ENCODE assay signal across 1 cellular context in the genomic region with DNA sequence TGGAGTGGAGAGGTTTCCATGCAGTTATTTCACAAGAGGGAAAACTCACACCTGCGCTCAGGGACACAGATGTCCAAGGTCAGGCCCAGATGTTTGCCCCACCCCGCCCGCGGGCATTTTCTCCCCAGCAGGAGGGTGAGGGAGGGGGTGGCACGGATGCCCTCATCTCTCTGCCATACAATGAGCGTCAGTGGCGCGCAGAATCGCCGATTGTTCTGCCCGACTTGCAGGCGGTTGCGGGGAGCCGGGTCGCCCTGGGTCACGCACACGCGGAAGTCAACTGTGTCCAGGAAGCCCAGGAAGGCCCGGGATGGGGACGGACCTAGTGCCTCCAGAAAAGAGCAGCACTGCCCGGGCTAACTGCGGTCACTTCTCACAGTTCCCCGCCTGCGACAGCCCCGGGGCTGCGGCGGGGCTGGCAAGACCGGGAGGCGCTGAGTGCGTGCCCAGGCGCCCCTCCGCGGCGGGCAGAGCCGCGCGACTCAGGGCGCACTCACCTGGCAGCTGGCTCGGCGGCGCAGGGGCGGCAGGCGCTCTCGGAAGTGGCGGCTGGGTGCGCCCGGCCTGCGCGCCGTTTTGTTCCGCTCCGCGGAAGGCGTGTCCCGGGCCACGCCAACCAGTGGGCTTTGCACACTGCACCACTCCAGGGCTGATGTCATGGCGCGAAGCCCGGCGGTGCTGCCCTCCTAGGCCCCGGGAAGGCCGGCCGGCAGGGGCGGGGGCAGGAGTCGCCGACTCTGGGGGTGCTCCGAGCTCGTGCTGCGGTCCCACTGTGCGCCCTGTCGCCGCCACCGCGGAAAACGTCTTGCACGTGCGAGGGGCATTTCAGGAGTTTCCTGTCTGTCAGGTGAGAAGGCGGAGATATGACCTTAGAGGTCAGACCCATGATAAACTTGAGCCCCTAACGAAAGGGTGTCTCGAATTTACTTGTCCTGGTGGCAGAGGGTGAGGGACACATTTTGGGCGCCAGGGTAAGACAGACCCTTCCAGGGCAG.
TF ChIP-seq lines count a peak whose summit lies in the region.

A gene (minus strand): TSS at position 551 of the 995 bp plus-strand sequence. CDS start 10,820 bp downstream, outside the sequence.

TF ChIP-seq in GM12878, 131 proteins besides CTCF, POLR2A, EP300 and RAD21 (continued from another document and continues in another):
- TF ChIP-seq, protein P1, sequence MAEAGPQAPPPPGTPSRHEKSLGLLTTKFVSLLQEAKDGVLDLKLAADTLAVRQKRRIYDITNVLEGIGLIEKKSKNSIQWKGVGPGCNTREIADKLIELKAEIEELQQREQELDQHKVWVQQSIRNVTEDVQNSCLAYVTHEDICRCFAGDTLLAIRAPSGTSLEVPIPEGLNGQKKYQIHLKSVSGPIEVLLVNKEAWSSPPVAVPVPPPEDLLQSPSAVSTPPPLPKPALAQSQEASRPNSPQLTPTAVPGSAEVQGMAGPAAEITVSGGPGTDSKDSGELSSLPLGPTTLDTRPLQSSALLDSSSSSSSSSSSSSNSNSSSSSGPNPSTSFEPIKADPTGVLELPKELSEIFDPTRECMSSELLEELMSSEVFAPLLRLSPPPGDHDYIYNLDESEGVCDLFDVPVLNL (IDR thresholded peaks at IDR 0.05; ENCODE audit: low read depth, low read length), result 0 out of 2 replicates have a peak, but pooled peaks have one; percentile 47
- TF ChIP-seq NBN (IDR thresholded peaks at IDR 0.05) (0 out of 2 replicates have a peak, but pooled peaks have one; percentile 28), TCF3 (IDR thresholded peaks at IDR 0.05; ENCODE audit: borderline replicate concordance, insufficient read depth, low read depth, low read length) (peak; percentile 77; the same call in 1 of the 2 replicates), POU2F2 (IDR thresholded peaks at IDR 0.05; ENCODE audit: borderline replicate concordance, low read depth, low read length) (0 out of 3 replicates have a peak, but pooled peaks have one; percentile 8), YY1 (IDR thresholded peaks at IDR 0.05; ENCODE audit: low read depth, low read length) (peak; percentile 30; the same call in 1 of the 2 replicates), ZSCAN29 (IDR thresholded peaks at IDR 0.05) (peak; percentile 11; the same call in 1 of the 2 replicates), NRF1 (conservative IDR thresholded peaks at IDR 0.05; ENCODE audit: low read depth, low read length) (no peak), CREM (IDR thresholded peaks at IDR 0.05; ENCODE audit: low read depth) (no peak), RAD51 (IDR thresholded peaks at IDR 0.05) (no peak), BHLHE40 (IDR thresholded peaks at IDR 0.05; ENCODE audit: borderline replicate concordance in 1 of 2, low read depth in 2 of 2, low read length in 1 of 2) (peak; percentile 92 to 98), FOS (IDR thresholded peaks at IDR 0.05; ENCODE audit: borderline replicate concordance, extremely low read depth, insufficient read length) (no peak), NFYA (IDR thresholded peaks at IDR 0.05; ENCODE audit: borderline replicate concordance, low read depth, low read length) (no peak), CHD2 (IDR thresholded peaks at IDR 0.05; ENCODE audit: borderline replicate concordance, low read depth, low read length) (0 out of 2 replicates have a peak, but pooled peaks have one; percentile 21), PML (IDR thresholded peaks at IDR 0.05; ENCODE audit: low read length) (no peak), SRF (IDR thresholded peaks at IDR 0.05; ENCODE audit: low read depth in 2 of 2, low read length in 2 of 2) (no peak), ZNF217 (IDR thresholded peaks at IDR 0.05) (peak; percentile 51; the same call in 1 of the 2 replicates), BMI1 (IDR thresholded peaks at IDR 0.05; ENCODE audit: borderline replicate concordance) (no peak), NR2C1 (IDR thresholded peaks at IDR 0.05) (peak; percentile 51; the same call in 1 of the 2 replicates), SMARCA5 (IDR thresholded peaks at IDR 0.05) (peak; percentile 83), IRF4 (IDR thresholded peaks at IDR 0.05; ENCODE audit: low read depth, low read length) (no peak), LARP7 (IDR thresholded peaks at IDR 0.05) (peak; percentile 97), ZZZ3 (IDR thresholded peaks at IDR 0.05; ENCODE audit: control insufficient read depth, insufficient read length, low read depth) (no peak), SP1 (IDR thresholded peaks at IDR 0.05; ENCODE audit: low read depth, low read length) (no peak), MXI1 (IDR thresholded peaks at IDR 0.05; ENCODE audit: low read depth, low read length) (peak; percentile 79), POLR2AphosphoS5 (IDR thresholded peaks at IDR 0.05; ENCODE audit: low read length) (peak; percentile 87; the same call in 1 of the 2 replicates), POLR2AphosphoS2 (IDR thresholded peaks at IDR 0.05; ENCODE audit: low read depth, low read length) (peak; percentile 75; the same call in 1 of the 2 replicates), TARDBP (IDR thresholded peaks at IDR 0.05; ENCODE audit: borderline replicate concordance) (no peak)
- TF ChIP-seq, protein P2, sequence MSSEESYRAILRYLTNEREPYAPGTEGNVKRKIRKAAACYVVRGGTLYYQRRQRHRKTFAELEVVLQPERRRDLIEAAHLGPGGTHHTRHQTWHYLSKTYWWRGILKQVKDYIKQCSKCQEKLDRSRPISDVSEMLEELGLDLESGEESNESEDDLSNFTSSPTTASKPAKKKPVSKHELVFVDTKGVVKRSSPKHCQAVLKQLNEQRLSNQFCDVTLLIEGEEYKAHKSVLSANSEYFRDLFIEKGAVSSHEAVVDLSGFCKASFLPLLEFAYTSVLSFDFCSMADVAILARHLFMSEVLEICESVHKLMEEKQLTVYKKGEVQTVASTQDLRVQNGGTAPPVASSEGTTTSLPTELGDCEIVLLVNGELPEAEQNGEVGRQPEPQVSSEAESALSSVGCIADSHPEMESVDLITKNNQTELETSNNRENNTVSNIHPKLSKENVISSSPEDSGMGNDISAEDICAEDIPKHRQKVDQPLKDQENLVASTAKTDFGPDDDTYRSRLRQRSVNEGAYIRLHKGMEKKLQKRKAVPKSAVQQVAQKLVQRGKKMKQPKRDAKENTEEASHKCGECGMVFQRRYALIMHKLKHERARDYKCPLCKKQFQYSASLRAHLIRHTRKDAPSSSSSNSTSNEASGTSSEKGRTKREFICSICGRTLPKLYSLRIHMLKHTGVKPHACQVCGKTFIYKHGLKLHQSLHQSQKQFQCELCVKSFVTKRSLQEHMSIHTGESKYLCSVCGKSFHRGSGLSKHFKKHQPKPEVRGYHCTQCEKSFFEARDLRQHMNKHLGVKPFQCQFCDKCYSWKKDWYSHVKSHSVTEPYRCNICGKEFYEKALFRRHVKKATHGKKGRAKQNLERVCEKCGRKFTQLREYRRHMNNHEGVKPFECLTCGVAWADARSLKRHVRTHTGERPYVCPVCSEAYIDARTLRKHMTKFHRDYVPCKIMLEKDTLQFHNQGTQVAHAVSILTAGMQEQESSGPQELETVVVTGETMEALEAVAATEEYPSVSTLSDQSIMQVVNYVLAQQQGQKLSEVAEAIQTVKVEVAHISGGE (CRISPR knock-in tag; IDR thresholded peaks at IDR 0.05), result no peak
- TF ChIP-seq, protein P3, sequence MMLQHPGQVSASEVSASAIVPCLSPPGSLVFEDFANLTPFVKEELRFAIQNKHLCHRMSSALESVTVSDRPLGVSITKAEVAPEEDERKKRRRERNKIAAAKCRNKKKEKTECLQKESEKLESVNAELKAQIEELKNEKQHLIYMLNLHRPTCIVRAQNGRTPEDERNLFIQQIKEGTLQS (IDR thresholded peaks at IDR 0.05; ENCODE audit: borderline replicate concordance, extremely low read depth, low read depth, low read length), result no peak
- TF ChIP-seq, protein P4, sequence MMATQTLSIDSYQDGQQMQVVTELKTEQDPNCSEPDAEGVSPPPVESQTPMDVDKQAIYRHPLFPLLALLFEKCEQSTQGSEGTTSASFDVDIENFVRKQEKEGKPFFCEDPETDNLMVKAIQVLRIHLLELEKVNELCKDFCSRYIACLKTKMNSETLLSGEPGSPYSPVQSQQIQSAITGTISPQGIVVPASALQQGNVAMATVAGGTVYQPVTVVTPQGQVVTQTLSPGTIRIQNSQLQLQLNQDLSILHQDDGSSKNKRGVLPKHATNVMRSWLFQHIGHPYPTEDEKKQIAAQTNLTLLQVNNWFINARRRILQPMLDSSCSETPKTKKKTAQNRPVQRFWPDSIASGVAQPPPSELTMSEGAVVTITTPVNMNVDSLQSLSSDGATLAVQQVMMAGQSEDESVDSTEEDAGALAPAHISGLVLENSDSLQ (IDR thresholded peaks at IDR 0.05), result peak; percentile 61
- TF ChIP-seq, protein P5, sequence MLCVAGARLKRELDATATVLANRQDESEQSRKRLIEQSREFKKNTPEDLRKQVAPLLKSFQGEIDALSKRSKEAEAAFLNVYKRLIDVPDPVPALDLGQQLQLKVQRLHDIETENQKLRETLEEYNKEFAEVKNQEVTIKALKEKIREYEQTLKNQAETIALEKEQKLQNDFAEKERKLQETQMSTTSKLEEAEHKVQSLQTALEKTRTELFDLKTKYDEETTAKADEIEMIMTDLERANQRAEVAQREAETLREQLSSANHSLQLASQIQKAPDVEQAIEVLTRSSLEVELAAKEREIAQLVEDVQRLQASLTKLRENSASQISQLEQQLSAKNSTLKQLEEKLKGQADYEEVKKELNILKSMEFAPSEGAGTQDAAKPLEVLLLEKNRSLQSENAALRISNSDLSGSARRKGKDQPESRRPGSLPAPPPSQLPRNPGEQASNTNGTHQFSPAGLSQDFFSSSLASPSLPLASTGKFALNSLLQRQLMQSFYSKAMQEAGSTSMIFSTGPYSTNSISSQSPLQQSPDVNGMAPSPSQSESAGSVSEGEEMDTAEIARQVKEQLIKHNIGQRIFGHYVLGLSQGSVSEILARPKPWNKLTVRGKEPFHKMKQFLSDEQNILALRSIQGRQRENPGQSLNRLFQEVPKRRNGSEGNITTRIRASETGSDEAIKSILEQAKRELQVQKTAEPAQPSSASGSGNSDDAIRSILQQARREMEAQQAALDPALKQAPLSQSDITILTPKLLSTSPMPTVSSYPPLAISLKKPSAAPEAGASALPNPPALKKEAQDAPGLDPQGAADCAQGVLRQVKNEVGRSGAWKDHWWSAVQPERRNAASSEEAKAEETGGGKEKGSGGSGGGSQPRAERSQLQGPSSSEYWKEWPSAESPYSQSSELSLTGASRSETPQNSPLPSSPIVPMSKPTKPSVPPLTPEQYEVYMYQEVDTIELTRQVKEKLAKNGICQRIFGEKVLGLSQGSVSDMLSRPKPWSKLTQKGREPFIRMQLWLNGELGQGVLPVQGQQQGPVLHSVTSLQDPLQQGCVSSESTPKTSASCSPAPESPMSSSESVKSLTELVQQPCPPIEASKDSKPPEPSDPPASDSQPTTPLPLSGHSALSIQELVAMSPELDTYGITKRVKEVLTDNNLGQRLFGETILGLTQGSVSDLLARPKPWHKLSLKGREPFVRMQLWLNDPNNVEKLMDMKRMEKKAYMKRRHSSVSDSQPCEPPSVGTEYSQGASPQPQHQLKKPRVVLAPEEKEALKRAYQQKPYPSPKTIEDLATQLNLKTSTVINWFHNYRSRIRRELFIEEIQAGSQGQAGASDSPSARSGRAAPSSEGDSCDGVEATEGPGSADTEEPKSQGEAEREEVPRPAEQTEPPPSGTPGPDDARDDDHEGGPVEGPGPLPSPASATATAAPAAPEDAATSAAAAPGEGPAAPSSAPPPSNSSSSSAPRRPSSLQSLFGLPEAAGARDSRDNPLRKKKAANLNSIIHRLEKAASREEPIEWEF (IDR thresholded peaks at IDR 0.05; ENCODE audit: insufficient replicate concordance, low read depth, low read length), result no peak
- TF ChIP-seq, protein P6, sequence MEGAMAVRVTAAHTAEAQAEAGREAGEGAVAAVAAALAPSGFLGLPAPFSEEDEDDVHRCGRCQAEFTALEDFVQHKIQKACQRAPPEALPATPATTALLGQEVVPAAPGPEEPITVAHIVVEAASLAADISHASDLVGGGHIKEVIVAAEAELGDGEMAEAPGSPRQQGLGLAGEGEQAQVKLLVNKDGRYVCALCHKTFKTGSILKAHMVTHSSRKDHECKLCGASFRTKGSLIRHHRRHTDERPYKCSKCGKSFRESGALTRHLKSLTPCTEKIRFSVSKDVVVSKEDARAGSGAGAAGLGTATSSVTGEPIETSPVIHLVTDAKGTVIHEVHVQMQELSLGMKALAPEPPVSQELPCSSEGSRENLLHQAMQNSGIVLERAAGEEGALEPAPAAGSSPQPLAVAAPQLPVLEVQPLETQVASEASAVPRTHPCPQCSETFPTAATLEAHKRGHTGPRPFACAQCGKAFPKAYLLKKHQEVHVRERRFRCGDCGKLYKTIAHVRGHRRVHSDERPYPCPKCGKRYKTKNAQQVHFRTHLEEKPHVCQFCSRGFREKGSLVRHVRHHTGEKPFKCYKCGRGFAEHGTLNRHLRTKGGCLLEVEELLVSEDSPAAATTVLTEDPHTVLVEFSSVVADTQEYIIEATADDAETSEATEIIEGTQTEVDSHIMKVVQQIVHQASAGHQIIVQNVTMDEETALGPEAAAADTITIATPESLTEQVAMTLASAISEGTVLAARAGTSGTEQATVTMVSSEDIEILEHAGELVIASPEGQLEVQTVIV (IDR thresholded peaks at IDR 0.05; ENCODE audit: borderline replicate concordance, partially characterized antibody), result no peak
- TF ChIP-seq, protein P7, sequence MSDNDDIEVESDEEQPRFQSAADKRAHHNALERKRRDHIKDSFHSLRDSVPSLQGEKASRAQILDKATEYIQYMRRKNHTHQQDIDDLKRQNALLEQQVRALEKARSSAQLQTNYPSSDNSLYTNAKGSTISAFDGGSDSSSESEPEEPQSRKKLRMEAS (IDR thresholded peaks at IDR 0.05; ENCODE audit: low read depth, low read length), result peak; percentile 41; the same call in 1 of the 2 replicates
- TF ChIP-seq, protein P8, sequence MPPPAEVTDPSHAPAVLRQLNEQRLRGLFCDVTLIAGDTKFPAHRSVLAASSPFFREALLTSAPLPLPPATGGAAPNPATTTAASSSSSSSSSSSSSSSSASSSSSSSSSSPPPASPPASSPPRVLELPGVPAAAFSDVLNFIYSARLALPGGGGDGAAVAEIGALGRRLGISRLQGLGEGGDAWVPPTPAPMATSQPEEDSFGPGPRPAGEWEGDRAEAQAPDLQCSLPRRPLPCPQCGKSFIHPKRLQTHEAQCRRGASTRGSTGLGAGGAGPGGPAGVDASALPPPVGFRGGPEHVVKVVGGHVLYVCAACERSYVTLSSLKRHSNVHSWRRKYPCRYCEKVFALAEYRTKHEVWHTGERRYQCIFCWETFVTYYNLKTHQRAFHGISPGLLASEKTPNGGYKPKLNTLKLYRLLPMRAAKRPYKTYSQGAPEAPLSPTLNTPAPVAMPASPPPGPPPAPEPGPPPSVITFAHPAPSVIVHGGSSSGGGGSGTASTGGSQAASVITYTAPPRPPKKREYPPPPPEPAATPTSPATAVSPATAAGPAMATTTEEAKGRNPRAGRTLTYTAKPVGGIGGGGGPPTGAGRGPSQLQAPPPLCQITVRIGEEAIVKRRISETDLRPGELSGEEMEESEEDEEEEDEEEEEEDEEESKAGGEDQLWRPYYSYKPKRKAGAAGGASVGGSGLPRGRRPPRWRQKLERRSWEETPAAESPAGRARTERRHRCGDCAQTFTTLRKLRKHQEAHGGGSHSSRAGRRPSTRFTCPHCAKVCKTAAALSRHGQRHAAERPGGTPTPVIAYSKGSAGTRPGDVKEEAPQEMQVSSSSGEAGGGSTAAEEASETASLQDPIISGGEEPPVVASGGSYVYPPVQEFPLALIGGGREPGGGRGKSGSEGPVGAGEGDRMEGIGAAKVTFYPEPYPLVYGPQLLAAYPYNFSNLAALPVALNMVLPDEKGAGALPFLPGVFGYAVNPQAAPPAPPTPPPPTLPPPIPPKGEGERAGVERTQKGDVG (CRISPR knock-in tag; IDR thresholded peaks at IDR 0.05), result no peak
